ENCODE assay signal across 26 cellular contexts in the genomic region with DNA sequence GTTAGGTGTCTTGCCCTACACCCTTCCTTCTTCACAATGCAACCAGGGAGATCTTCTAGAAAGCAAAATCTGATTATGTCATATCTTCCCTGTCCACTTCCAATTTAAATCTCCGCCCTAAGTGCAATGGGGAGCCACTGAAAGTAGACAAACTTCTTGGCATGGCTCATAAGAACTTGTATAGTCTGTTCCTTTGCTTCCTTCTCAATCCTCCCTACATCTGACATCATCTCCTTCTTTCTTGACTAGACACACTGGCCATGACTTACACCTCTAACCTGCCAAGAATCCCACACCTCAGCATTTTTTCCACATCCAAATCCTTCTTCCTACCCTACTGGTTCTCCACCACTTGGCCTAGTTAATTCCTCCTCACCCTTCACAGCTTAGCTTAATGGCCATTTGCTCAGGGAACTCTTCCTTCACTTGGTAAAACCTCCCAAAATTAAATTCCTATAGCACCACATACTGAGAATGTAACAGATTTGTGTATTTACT. TPM values are rescaled to one million over a fixed set of nuclear protein-coding genes. Genes with fewer than 3 reads are reported as not detected.
DNase-seq lines count a peak whose midpoint lies in the region; ATAC-seq, FAIRE-seq and TF ChIP-seq lines count a peak whose summit lies in the region.
"Had no signal": no experiment of that assay in that cellular context is flagged by ENCODE, and none has a peak within 500 bp of the region (broad histone marks: within the 10 kb centered on the region; RNA-seq: fewer than 3 reads in every experiment).

No MANE protein-coding gene starts in this region.

- POLR2A ChIA-PET in HepG2 (lab: Yijun Ruan, JAX), result no interaction called here

- intact Hi-C loops in HepG2 (cut with micrococcal nuclease; ENCODE audit: unreplicated experiment) (no loop called here), right lobe of liver (cut with DNase I) (no loop called here)

- no peak for TF ChIP-seq CTCF in HepG2 (CRISPR knock-in tag; IDR thresholded peaks at IDR 0.05)
- TF ChIP-seq CTCF in right lobe of liver (IDR thresholded peaks at IDR 0.05), result no peak
- no peak for TF ChIP-seq CTCF in VCaP (conservative IDR thresholded peaks at IDR 0.05)
- TF ChIP-seq CTCF in epithelial cell of esophagus (IDR thresholded peaks at IDR 0.05; ENCODE audit: insufficient read depth, low read depth, low read length, missing control alignments), result no peak
- TF ChIP-seq CTCF in progenitor cell of endocrine pancreas (IDR thresholded peaks at IDR 0.05; ENCODE audit: unreplicated experiment), result no peak

- H3K27ac Mint-ChIP-seq in progenitor cell of endocrine pancreas, result peak overlapping the region; percentile 92
- H3K27ac Mint-ChIP-seq: CD4-positive, alpha-beta T cell; CD8-positive, alpha-beta memory T cell; HFFc6 had no signal

- no peaks in the 10 kb centered on the region for H3K79me2 ChIP-seq in HepG2 (ENCODE audit: insufficient read depth, low read length)

- ATAC-seq in HepG2 (no peak), right lobe of liver (no peak), HG03432 (IDR thresholded peaks at IDR 0.05; ENCODE audit: unreplicated experiment) (no peak), HG03439 (IDR thresholded peaks at IDR 0.05; ENCODE audit: unreplicated experiment) (no peak)

- in situ Hi-C loops in HepG2 (cut with HindIII; ENCODE audit: extremely low pct_ligation_motif_present, low pct_unique_long_range_greater_than_20kb), result no loop called here

- H4K20me1 ChIP-seq in HepG2 (ENCODE audit: insufficient read depth, low read length), result no peaks in the 10 kb centered on the region
- H4K20me1 ChIP-seq: BLaER1 treated with 17β-estradiol and CSF1 and Interleukin-3, amounts not matched to agents 10 nM and 100 nM had no signal

- H3K9ac ChIP-seq in HepG2 (ENCODE audit: insufficient read depth, low read depth, low read length), result no peak overlapping the region
- H3K9ac ChIP-seq: BLaER1 treated with 17β-estradiol and CSF1 and Interleukin-3, amounts not matched to agents 10 nM and 100 nM had no signal

- H3K4me1 ChIP-seq in HepG2 (ENCODE audit: insufficient read depth, low read length) (peaks cover 2% of the 10 kb centered on the region), right lobe of liver (no peaks in the 10 kb centered on the region)
- H3K4me1 ChIP-seq: BE2C; BLaER1 treated with 17β-estradiol and CSF1 and Interleukin-3, amounts not matched to agents 10 nM and 100 nM; HAP-1 had no signal

- H3K9me3 Mint-ChIP-seq in progenitor cell of endocrine pancreas (ENCODE audit: low read depth), result peaks cover 13% of the 10 kb centered on the region

- H3K27ac ChIP-seq in HepG2 (ENCODE audit: extremely low read length, insufficient read depth, low read length), result no peak overlapping the region
- no peak overlapping the region for H3K27ac ChIP-seq in right lobe of liver
- peak overlapping the region; percentile 66 for H3K27ac ChIP-seq in VCaP
- H3K27ac ChIP-seq: 22Rv1; BLaER1 treated with 17β-estradiol and CSF1 and Interleukin-3, amounts not matched to agents 10 nM and 100 nM had no signal

- CTCF ChIA-PET in HepG2 (lab: Yijun Ruan, JAX; ENCODE audit: low intra/inter-chr PET ratio, low total read pairs), result no interaction called here

- peaks cover 16% of the 10 kb centered on the region for H3K4me1 Mint-ChIP-seq in progenitor cell of endocrine pancreas (ENCODE audit: low read depth)
- H3K4me1 Mint-ChIP-seq: CD14-positive monocyte; CD8-positive, alpha-beta memory T cell had no signal

- no peak for TF ChIP-seq RAD21 in HepG2 (CRISPR knock-in tag; IDR thresholded peaks at IDR 0.05)

- H2AFZ ChIP-seq in HepG2 (ENCODE audit: low read length), result no peak overlapping the region

- TF ChIP-seq EP300 in HepG2 (IDR thresholded peaks at IDR 0.05; ENCODE audit: low read depth in 2 of 2, low read length in 2 of 2) (no peak), HepG2 (CRISPR knock-in tag; IDR thresholded peaks at IDR 0.05; ENCODE audit: borderline replicate concordance) (no peak)

- H3K4me3 Mint-ChIP-seq in progenitor cell of endocrine pancreas (ENCODE audit: low read depth), result no peak overlapping the region
- H3K4me3 Mint-ChIP-seq: CD14-positive monocyte; CD4-positive, alpha-beta T cell; CD8-positive, alpha-beta memory T cell; HFFc6 had no signal

- H3K27me3 Mint-ChIP-seq in progenitor cell of endocrine pancreas, result no peaks in the 10 kb centered on the region
- H3K27me3 Mint-ChIP-seq: CD4-positive, alpha-beta T cell; CD8-positive, alpha-beta memory T cell had no signal

- H3K36me3 ChIP-seq in HepG2 (replicated peaks in 1 of 2; ENCODE audit: control insufficient read depth in 1 of 2, insufficient read depth in 2 of 2, low read length in 2 of 2) (no peaks in the 10 kb centered on the region), right lobe of liver (no peaks in the 10 kb centered on the region)
- H3K36me3 ChIP-seq: BE2C, HAP-1 had no signal

- TF ChIP-seq POLR2A in HepG2 (IDR thresholded peaks at IDR 0.05; ENCODE audit: insufficient read depth in 1 of 2, low read depth in 2 of 2, low read length in 2 of 2), result no peak
- no peak for TF ChIP-seq POLR2A in right lobe of liver (IDR thresholded peaks at IDR 0.05)

- no peak overlapping the region for H3K4me3 ChIP-seq in HepG2 (replicated peaks in 1 of 3; ENCODE audit: insufficient read depth in 1 of 3, low read depth in 2 of 3, low read length in 3 of 3)
- H3K4me3 ChIP-seq in right lobe of liver, result no peak overlapping the region
- H3K4me3 ChIP-seq in epithelial cell of esophagus (ENCODE audit: low read length), result no peak overlapping the region
- H3K4me3 ChIP-seq: BLaER1 treated with 17β-estradiol and CSF1 and Interleukin-3, amounts not matched to agents 10 nM and 100 nM; HAP-1 had no signal

- no peak overlapping the region for H3K4me2 ChIP-seq in HepG2 (ENCODE audit: low read depth, low read length)
- H3K4me2 ChIP-seq: BLaER1 treated with 17β-estradiol and CSF1 and Interleukin-3, amounts not matched to agents 10 nM and 100 nM had no signal

- 95% methylated on average over 1 of the region's 1 CpG for WGBS in HepG2 (ENCODE audit: low lambda C conversion rate)
- 92% methylated on average over 1 of the region's 1 CpG for WGBS in right lobe of liver (ENCODE audit: insufficient coverage, low coverage, low lambda C conversion rate, missing lambda C conversion rate)

- BruUV-seq in HepG2 (replicated peaks; lab: Mats Ljungman, UMichigan), result no TSS peak

- H3K36me3 Mint-ChIP-seq in progenitor cell of endocrine pancreas (ENCODE audit: insufficient read depth), result peaks cover 23% of the 10 kb centered on the region

- H3K27me3 ChIP-seq in HepG2 (ENCODE audit: control insufficient read depth in 1 of 2, insufficient read depth in 2 of 2, low read length in 2 of 2), result no peaks in the 10 kb centered on the region
- H3K27me3 ChIP-seq in right lobe of liver, result no peaks in the 10 kb centered on the region
- H3K27me3 ChIP-seq: BE2C; BLaER1 treated with 17β-estradiol and CSF1 and Interleukin-3, amounts not matched to agents 10 nM and 100 nM had no signal

- FAIRE-seq in HepG2 (lab: Jason Lieb, UNC), result no peak
- FAIRE-seq: A204.1, GM12891, GM18507, H54 had no signal

- DNase-seq in HepG2 (ENCODE audit: low spot score) (no peak), right lobe of liver (no peak), epithelial cell of esophagus (ENCODE audit: low read depth) (peak; percentile 27), progenitor cell of endocrine pancreas (ENCODE audit: low spot score, unreplicated experiment) (no peak), islet precursor cell (no peak)
- DNase-seq: ACHN; AML-193; BE2C; CD4-positive, alpha-beta T cell; CD8-positive, alpha-beta memory T cell; DMS53; DMS79 treated with DMSO at 0.1 percent for 48 hours; GF-D8; GOT3; HFFc6 had no signal

- H3K9me3 ChIP-seq in HepG2 (ENCODE audit: low read length) (peaks cover 17% of the 10 kb centered on the region), right lobe of liver (no peaks in the 10 kb centered on the region)
- H3K9me3 ChIP-seq: BE2C had no signal

RNA-seq across cellular contexts. Expression of gene NCAPG, which starts 55.1 kb away (rescaled TPM):
- 61.9 and 108 TPM in 2 replicates for total RNA-seq in HepG2 (2016; rRNA removed; fragmentation: Illumina TruSeq; extraction: Trizol)
- total RNA-seq in HepG2 (2016; cell fraction: cytosol; rRNA removed; fragmentation: Illumina TruSeq; extraction: Trizol; ENCODE audit: low read depth), result 4.9 and 7.7 TPM in 2 replicates
- 64.8 and 104 TPM in 2 replicates for total RNA-seq in HepG2 (2016; cell fraction: insoluble cytoplasmic fraction; rRNA removed; fragmentation: Illumina TruSeq; extraction: Trizol)
- 12.6 and 18.7 TPM in 2 replicates for total RNA-seq in HepG2 (2016; cell fraction: membrane; rRNA removed; fragmentation: Illumina TruSeq; extraction: Trizol)
- total RNA-seq in HepG2 (2016; cell fraction: nucleus; rRNA removed; fragmentation: Illumina TruSeq; extraction: Trizol), result 52.9 and 64.2 TPM in 2 replicates
- polyA plus RNA-seq in HepG2 (2011; rRNA removed), result 8.1 and 14.8 TPM in 2 replicates
- polyA plus RNA-seq in HepG2 (2011; cell fraction: cytosol; rRNA removed), result 5.0 and 5.3 TPM in 2 replicates
- polyA plus RNA-seq in HepG2 (2011; cell fraction: nucleus; rRNA removed), result 6.4 and 6.5 TPM in 2 replicates
- 6.4 and 16.4 TPM in 2 replicates for polyA plus RNA-seq in HepG2 (2012)
- polyA plus RNA-seq in HepG2 (2016; cell fraction: cytosol; fragmentation: Illumina TruSeq; extraction: Trizol; ENCODE audit: low read depth), result 1.6 and 2.1 TPM in 2 replicates
- polyA plus RNA-seq in HepG2 (2016; cell fraction: insoluble cytoplasmic fraction; fragmentation: Illumina TruSeq; extraction: Trizol; ENCODE audit: low read depth), result 63.0 and 65.6 TPM in 2 replicates
- polyA plus RNA-seq in HepG2 (2016; cell fraction: membrane; fragmentation: Illumina TruSeq; extraction: Trizol; ENCODE audit: low read depth), result 3.4 and 4.5 TPM in 2 replicates
- 38.6 and 39.2 TPM in 2 replicates for polyA plus RNA-seq in HepG2 (2016; cell fraction: nucleus; fragmentation: Illumina TruSeq; extraction: Trizol; ENCODE audit: insufficient read depth, low read depth)
- 5.1 and 25.2 TPM in 2 replicates for polyA minus RNA-seq in HepG2 (2011; rRNA and poly(A)+ RNA removed; ENCODE audit: low replicate concordance)
- polyA minus RNA-seq in HepG2 (2011; cell fraction: cytosol; rRNA and poly(A)+ RNA removed), result 8.3 and 13.0 TPM in 2 replicates
- polyA minus RNA-seq in HepG2 (2011; cell fraction: nucleus; rRNA and poly(A)+ RNA removed), result 27.6 and 52.7 TPM in 2 replicates
- total RNA-seq in right lobe of liver, result 1 to 10 TPM in 3 of 6 experiments, under 1 TPM in 2, not detected in 1; 0.44 to 2.5 (median 1.3) TPM
- 17.9 and 22.0 TPM in 2 replicates for total RNA-seq in progenitor cell of endocrine pancreas
- polyA plus RNA-seq: CD14-positive monocyte had no signal

RNA-seq across cellular contexts. Expression of gene DCAF16, which starts 55.4 kb away (rescaled TPM):
- 41.9 and 46.1 TPM in 2 replicates for total RNA-seq in HepG2 (2016; rRNA removed; fragmentation: Illumina TruSeq; extraction: Trizol)
- 6.3 and 8.7 TPM in 2 replicates for total RNA-seq in HepG2 (2016; cell fraction: cytosol; rRNA removed; fragmentation: Illumina TruSeq; extraction: Trizol; ENCODE audit: low read depth)
- 39.7 and 43.1 TPM in 2 replicates for total RNA-seq in HepG2 (2016; cell fraction: insoluble cytoplasmic fraction; rRNA removed; fragmentation: Illumina TruSeq; extraction: Trizol)
- 20.5 and 24.7 TPM in 2 replicates for total RNA-seq in HepG2 (2016; cell fraction: membrane; rRNA removed; fragmentation: Illumina TruSeq; extraction: Trizol)
- total RNA-seq in HepG2 (2016; cell fraction: nucleus; rRNA removed; fragmentation: Illumina TruSeq; extraction: Trizol), result 46.6 and 56.2 TPM in 2 replicates
- 34.1 and 37.5 TPM in 2 replicates for polyA plus RNA-seq in HepG2 (2011; rRNA removed)
- polyA plus RNA-seq in HepG2 (2011; cell fraction: cytosol; rRNA removed), result 18.9 and 23.2 TPM in 2 replicates
- polyA plus RNA-seq in HepG2 (2011; cell fraction: nucleus; rRNA removed), result 33.7 and 34.5 TPM in 2 replicates
- polyA plus RNA-seq in HepG2 (2012), result 22.8 and 28.5 TPM in 2 replicates
- polyA plus RNA-seq in HepG2 (2016; cell fraction: cytosol; fragmentation: Illumina TruSeq; extraction: Trizol; ENCODE audit: low read depth), result 3.6 and 4.4 TPM in 2 replicates
- 29.4 and 30.0 TPM in 2 replicates for polyA plus RNA-seq in HepG2 (2016; cell fraction: insoluble cytoplasmic fraction; fragmentation: Illumina TruSeq; extraction: Trizol; ENCODE audit: low read depth)
- 8.0 and 8.8 TPM in 2 replicates for polyA plus RNA-seq in HepG2 (2016; cell fraction: membrane; fragmentation: Illumina TruSeq; extraction: Trizol; ENCODE audit: low read depth)
- polyA plus RNA-seq in HepG2 (2016; cell fraction: nucleus; fragmentation: Illumina TruSeq; extraction: Trizol; ENCODE audit: insufficient read depth, low read depth), result 66.0 and 78.7 TPM in 2 replicates
- polyA minus RNA-seq in HepG2 (2011; rRNA and poly(A)+ RNA removed; ENCODE audit: low replicate concordance), result 21.4 and 27.9 TPM in 2 replicates
- 32.0 and 35.8 TPM in 2 replicates for polyA minus RNA-seq in HepG2 (2011; cell fraction: cytosol; rRNA and poly(A)+ RNA removed)
- 67.1 and 71.6 TPM in 2 replicates for polyA minus RNA-seq in HepG2 (2011; cell fraction: nucleus; rRNA and poly(A)+ RNA removed)
- 1 to 10 TPM; 4.2 to 7.9 (median 5.6) TPM for total RNA-seq in right lobe of liver
- 63.1 and 72.3 TPM in 2 replicates for total RNA-seq in progenitor cell of endocrine pancreas
